ENCODE assay signal across 8 cellular contexts in genomic region chr12:56723889-56724659, GRCh38. TPM values are rescaled to one million over a fixed set of nuclear protein-coding genes. Genes with fewer than 3 reads are reported as not detected.
DNase-seq lines count a peak whose midpoint lies in the region; ATAC-seq, FAIRE-seq and TF ChIP-seq lines count a peak whose summit lies in the region.

No MANE protein-coding gene starts in this region.

- TF ChIP-seq CTCF in NB4 (IDR thresholded peaks at IDR 0.05; ENCODE audit: low read depth, low read length): no peak
- no peak for TF ChIP-seq CTCF in astrocyte of the spinal cord (IDR thresholded peaks at IDR 0.05; ENCODE audit: low read depth, low read length)

- H3K4me3 ChIP-seq in NB4 (ENCODE audit: low read depth, low read length) (peak overlapping the region; percentile 85), astrocyte of the spinal cord (ENCODE audit: low read depth, low read length) (peak overlapping the region; percentile 97), iPS-18a (ENCODE audit: low read length) (peak overlapping the region; percentile 100), skeletal muscle cell (ENCODE audit: low read depth, low read length) (peak overlapping the region; percentile 100)

- peaks cover 44% of the 10 kb centered on the region for H3K36me3 ChIP-seq in iPS-18a (ENCODE audit: control insufficient read depth, low read depth, low read length)

- H3K9me3 ChIP-seq in iPS-18a (ENCODE audit: control insufficient read depth, low read depth, low read length): no peaks in the 10 kb centered on the region

- in situ Hi-C loops in astrocyte of the spinal cord (cut with HindIII; ENCODE audit: low sequenced_read_pairs): no loop called here

- H3K4me1 ChIP-seq in iPS-18a (ENCODE audit: control insufficient read depth, low read depth, low read length): peaks cover 37% of the 10 kb centered on the region

- peak; percentile 30 for DNase-seq in ELF-1 (ENCODE audit: low read depth, low spot score)
- DNase-seq in NB4 (ENCODE audit: low read depth): peak; percentile 55
- peak; percentile 65 for DNase-seq in astrocyte of the spinal cord (ENCODE audit: low read depth, low spot score)
- DNase-seq in skeletal muscle cell (ENCODE audit: low read depth): peak; percentile 60
- no peak for DNase-seq in frontal cortex (ENCODE audit: low spot score in 2 of 2)
- no peak for DNase-seq in stimulated activated CD4-positive, alpha-beta T cell treated with anti-CD3 and anti-CD28 coated beads, Interleukin-15, amount 100 ng/mL, for 24 hours

- FAIRE-seq in frontal cortex (lab: Jason Lieb, UNC): no peak

- ATAC-seq in GM19395 (IDR thresholded peaks at IDR 0.05; ENCODE audit: unreplicated experiment): no peak

- TF ChIP-seq POLR2A in NB4 (IDR thresholded peaks at IDR 0.05; ENCODE audit: extremely low read depth, insufficient read length): no peak

- peak overlapping the region; percentile 98 for H3K27ac ChIP-seq in iPS-18a (ENCODE audit: low read length)

- H3K9ac ChIP-seq in iPS-18a (ENCODE audit: low read length): peak overlapping the region; percentile 99

- no peaks in the 10 kb centered on the region for H3K27me3 ChIP-seq in iPS-18a (ENCODE audit: control insufficient read depth, insufficient read depth, low read length)

RNA-seq across cellular contexts. Expression of gene NACA, which starts 1.0 kb away (rescaled TPM):
- 969 TPM for total RNA-seq in frontal cortex

RNA-seq across cellular contexts. Expression of gene PRIM1, which starts 28.0 kb away (rescaled TPM):
- 31.0 TPM for total RNA-seq in frontal cortex

RNA-seq across cellular contexts. Expression of gene PTGES3, which starts 36.0 kb away (rescaled TPM):
- 78.7 TPM for total RNA-seq in frontal cortex

RNA-seq across cellular contexts. Expression of gene HSD17B6, which starts 39.0 kb away (rescaled TPM):
- 2.4 TPM for total RNA-seq in frontal cortex

Comparison
In these comparisons a context has a peak if more than half of its experiments do, and no peak if none do; other contexts are left out.
1. DNase-seq: peak in ELF-1 (single experiment), NB4 (single experiment), astrocyte of the spinal cord (single experiment) and skeletal muscle cell (single experiment); none in frontal cortex (0 of 2) and stimulated activated CD4-positive, alpha-beta T cell treated with anti-CD3 and anti-CD28 coated beads, Interleukin-15, amount 100 ng/mL, for 24 hours (single experiment).
2. Peak in every context shown above with its lines, with median percentiles within 50 percentile points of each other: H3K4me3 ChIP-seq.